In genomic region chr9:113568081-113568435, GRCh38 we compare ENCODE assay signal across 17 cellular contexts.
A peak's percentile ranks its signal among the peaks of the same experiment; 100 is the strongest.
DNase-seq lines count a peak whose midpoint lies in the region; ATAC-seq, FAIRE-seq and TF ChIP-seq lines count a peak whose summit lies in the region.
"Had no signal": no experiment of that assay in that cellular context is flagged by ENCODE, and none has a peak within 500 bp of the region (broad histone marks: within the 10 kb centered on the region; RNA-seq: fewer than 3 reads in every experiment).

No MANE protein-coding gene starts in this region.

- H3K27ac ChIP-seq in sigmoid colon = no peak overlapping the region
- H3K27ac ChIP-seq: brain microvascular endothelial cell, KMS-11, neural progenitor cell, prostate gland had no signal

- WGBS in sigmoid colon, 2 donors = 91% methylated on average over 5 of the region's 5 CpGs

- ATAC-seq in natural killer cell (no peak), HG02798 (IDR thresholded peaks at IDR 0.05; ENCODE audit: poor library complexity, unreplicated experiment) (no peak)
- ATAC-seq in natural killer cell treated with Interleukin-12 subunit alpha and Interleukin-12 subunit beta and Interleukin-15 and Interleukin-18, amount 100 ng/mL, for 72 hours = no peak

- DNase-seq in natural killer cell = no peak
- DNase-seq in natural killer cell treated with Interleukin-12 subunit alpha and Interleukin-12 subunit beta and Interleukin-15 and Interleukin-18, amount 100 ng/mL, for 72 hours (ENCODE audit: low spot score) = no peak
- DNase-seq in bronchial epithelial cell (ENCODE audit: low read depth) = no peak
- peak; percentile 42 for DNase-seq in sigmoid colon
- peak; percentile 37 for DNase-seq in ureter (ENCODE audit: low spot score)
- no peak for DNase-seq in SKM-1 (lab: John Stamatoyannopoulos, UW; ENCODE audit: unreplicated experiment)
- DNase-seq in MG63 = no peak
- DNase-seq: brain microvascular endothelial cell; cortex of kidney; small intestine; stimulated activated CD4-positive, alpha-beta T cell treated with anti-CD3 and anti-CD28 coated beads, Interleukin-2, amount 100 ng/mL, for 48 hours; stimulated activated naive CD4-positive, alpha-beta T cell; trophoblast cell had no signal

- peaks cover 0 to 75% (median 61%) of the 10 kb centered on the region in 4 donors for H3K4me1 ChIP-seq in sigmoid colon

- TF ChIP-seq CTCF in natural killer cell (IDR thresholded peaks at IDR 0.05) (no peak), bronchial epithelial cell (IDR thresholded peaks at IDR 0.05; ENCODE audit: insufficient read depth, low read length, severe bottlenecking) (no peak), sigmoid colon (IDR thresholded peaks at IDR 0.05) (no peak)

- H3K27me3 Mint-ChIP-seq in natural killer cell (ENCODE audit: low read depth in 2 of 2) = no peaks in the 10 kb centered on the region
- H3K27me3 Mint-ChIP-seq in natural killer cell treated with Interleukin-12 subunit alpha and Interleukin-12 subunit beta and Interleukin-15 and Interleukin-18, amount 100 ng/mL, for 72 hours = no peaks in the 10 kb centered on the region

- H3K4me1 Mint-ChIP-seq in natural killer cell = peaks cover 85 to 95% of the 10 kb centered on the region in 2 donors
- peaks cover 70% of the 10 kb centered on the region in 2 donors for H3K4me1 Mint-ChIP-seq in natural killer cell treated with Interleukin-12 subunit alpha and Interleukin-12 subunit beta and Interleukin-15 and Interleukin-18, amount 100 ng/mL, for 72 hours (ENCODE audit: low read depth in 2 of 2)

- H3K9me3 ChIP-seq in sigmoid colon = no peaks in the 10 kb centered on the region
- no peaks in the 10 kb centered on the region for H3K9me3 ChIP-seq in MG63
- H3K9me3 ChIP-seq: prostate gland had no signal

- no peaks in the 10 kb centered on the region for H3K9me3 Mint-ChIP-seq in natural killer cell
- H3K9me3 Mint-ChIP-seq in natural killer cell treated with Interleukin-12 subunit alpha and Interleukin-12 subunit beta and Interleukin-15 and Interleukin-18, amount 100 ng/mL, for 72 hours = no peaks in the 10 kb centered on the region

- H3K27ac Mint-ChIP-seq in natural killer cell = peak overlapping the region; percentile 92 to 93
- no peak overlapping the region for H3K27ac Mint-ChIP-seq in natural killer cell treated with Interleukin-12 subunit alpha and Interleukin-12 subunit beta and Interleukin-15 and Interleukin-18, amount 100 ng/mL, for 72 hours
- H3K27ac Mint-ChIP-seq: neural progenitor cell had no signal

- H3K27me3 ChIP-seq in bronchial epithelial cell (ENCODE audit: control insufficient read depth, insufficient read depth, low read length) (no peaks in the 10 kb centered on the region), sigmoid colon (no peaks in the 10 kb centered on the region), MG63 (no peaks in the 10 kb centered on the region)
- H3K27me3 ChIP-seq: brain microvascular endothelial cell had no signal

- H3K4me3 ChIP-seq in bronchial epithelial cell (ENCODE audit: low read depth, low read length) (no peak overlapping the region), sigmoid colon (no peak overlapping the region), MG63 (no peak overlapping the region)
- H3K4me3 ChIP-seq: neural progenitor cell, prostate gland had no signal

- FAIRE-seq in bronchial epithelial cell (lab: Jason Lieb, UNC) = peak; percentile 89
- FAIRE-seq: small intestine had no signal

- intact Hi-C loops in natural killer cell (cut with micrococcal nuclease) (no loop called here), sigmoid colon (cut with DNase I) (loop anchor here (5.0 kb wide), 2 partner anchors 41 to 106 kb away; partner anchors contain the start of gene RGS3)

- no peak for TF ChIP-seq POLR2A in sigmoid colon (IDR thresholded peaks at IDR 0.05)

- H3K4me3 Mint-ChIP-seq in natural killer cell = no peak overlapping the region
- no peak overlapping the region for H3K4me3 Mint-ChIP-seq in natural killer cell treated with Interleukin-12 subunit alpha and Interleukin-12 subunit beta and Interleukin-15 and Interleukin-18, amount 100 ng/mL, for 72 hours
- H3K4me3 Mint-ChIP-seq: neural progenitor cell had no signal

- no peak for TF ChIP-seq EP300 in sigmoid colon (IDR thresholded peaks at IDR 0.05)

- H3K36me3 ChIP-seq in bronchial epithelial cell (ENCODE audit: control insufficient read depth, insufficient read depth, low read length) (peaks cover 15% of the 10 kb centered on the region), sigmoid colon (no peaks in the 10 kb centered on the region), MG63 (no peaks in the 10 kb centered on the region)
- H3K36me3 ChIP-seq: brain microvascular endothelial cell, neural progenitor cell, prostate gland had no signal

- H3K36me3 Mint-ChIP-seq in natural killer cell = no peaks in the 10 kb centered on the region
- H3K36me3 Mint-ChIP-seq in natural killer cell treated with Interleukin-12 subunit alpha and Interleukin-12 subunit beta and Interleukin-15 and Interleukin-18, amount 100 ng/mL, for 72 hours = no peaks in the 10 kb centered on the region

Comparison
In these comparisons a context has a peak if more than half of its experiments do, and no peak if none do; other contexts are left out.
1. H3K27ac Mint-ChIP-seq: peak in natural killer cell (2 of 2); none in natural killer cell treated with Interleukin-12 subunit alpha and Interleukin-12 subunit beta and Interleukin-15 and Interleukin-18, amount 100 ng/mL, for 72 hours (0 of 2).
2. DNase-seq: peak in sigmoid colon (single experiment) and ureter (single experiment); none in natural killer cell (single experiment), natural killer cell treated with Interleukin-12 subunit alpha and Interleukin-12 subunit beta and Interleukin-15 and Interleukin-18, amount 100 ng/mL, for 72 hours (single experiment), bronchial epithelial cell (single experiment), SKM-1 (single experiment) and MG63 (single experiment).